ENCODE assay signal across 12 cellular contexts in genomic region chr20:34082232-34082887, GRCh38. TPM values are rescaled to one million over a fixed set of nuclear protein-coding genes. Genes with fewer than 3 reads are reported as not detected.
A peak's percentile ranks its signal among the peaks of the same experiment; 100 is the strongest.
DNase-seq lines count a peak whose midpoint lies in the region; ATAC-seq and TF ChIP-seq lines count a peak whose summit lies in the region.
"Had no signal": no experiment of that assay in that cellular context is flagged by ENCODE, and none has a peak within 500 bp of the region (broad histone marks: within the 10 kb centered on the region; RNA-seq: fewer than 3 reads in every experiment).

No MANE protein-coding gene starts in this region.

- no peak for TF ChIP-seq CTCF in left ventricle myocardium inferior (IDR thresholded peaks at IDR 0.05; ENCODE audit: borderline replicate concordance)
- no peak for TF ChIP-seq CTCF in chondrocyte (IDR thresholded peaks at IDR 0.05)
- no peak for TF ChIP-seq CTCF in upper lobe of left lung (IDR thresholded peaks at IDR 0.05)
- no peak for TF ChIP-seq CTCF in Calu3 (IDR thresholded peaks at IDR 0.05; ENCODE audit: unreplicated experiment)
- TF ChIP-seq CTCF in spleen (IDR thresholded peaks at IDR 0.05 in 8 of 11, conservative IDR thresholded peaks at IDR 0.05 in 3 of 11), result no peak

- TF ChIP-seq EP300 in upper lobe of left lung (IDR thresholded peaks at IDR 0.05), result no peak

- H3K4me3 ChIP-seq in left ventricle myocardium inferior (no peak overlapping the region), upper lobe of left lung (no peak overlapping the region), spleen (no peak overlapping the region)
- H3K4me3 ChIP-seq: SK-N-MC, smooth muscle cell, testis had no signal

- BruUV-seq in Calu3 (replicated peaks; lab: Mats Ljungman, UMichigan), result no TSS peak

- 92 to 94% methylated on average over 8 of the region's 8 CpGs for WGBS in upper lobe of left lung, 2 donors
- WGBS in spleen, 5 donors, result 93 to 96% (median 93%) methylated on average over 8 of the region's 8 CpGs

- H3K4me1 Mint-ChIP-seq in chondrocyte (ENCODE audit: low read depth) (peaks cover 22% of the 10 kb centered on the region), Calu3 (ENCODE audit: low read depth, unreplicated experiment) (peaks cover 24% of the 10 kb centered on the region)
- H3K4me1 Mint-ChIP-seq in naive thymus-derived CD8-positive, alpha-beta T cell, result peaks cover 4 to 29% (median 19%) of the 10 kb centered on the region in 4 donors

- H3K27ac ChIP-seq in left ventricle myocardium inferior (replicated peaks) (peak overlapping the region; percentile 58), upper lobe of left lung (peak overlapping the region; percentile 4 to 59 (median 20)), spleen (peak overlapping the region in 1 of 8 donors; percentile 38)
- H3K27ac ChIP-seq: SK-N-MC had no signal

- H3K27ac Mint-ChIP-seq in chondrocyte (ENCODE audit: unreplicated experiment), result peak overlapping the region; percentile 87
- peak overlapping the region in 9 of 10 donors; percentile 31 to 91 (median 71) for H3K27ac Mint-ChIP-seq in naive thymus-derived CD8-positive, alpha-beta T cell
- no peak overlapping the region for H3K27ac Mint-ChIP-seq in Calu3 (ENCODE audit: unreplicated experiment)

- H3K4me3 Mint-ChIP-seq in chondrocyte (ENCODE audit: unreplicated experiment) (no peak overlapping the region), Calu3 (ENCODE audit: low read depth, unreplicated experiment) (no peak overlapping the region)
- no peak overlapping the region for H3K4me3 Mint-ChIP-seq in naive thymus-derived CD8-positive, alpha-beta T cell

- no peaks in the 10 kb centered on the region for H3K27me3 Mint-ChIP-seq in chondrocyte (ENCODE audit: low read depth)
- H3K27me3 Mint-ChIP-seq in naive thymus-derived CD8-positive, alpha-beta T cell, result no peaks in the 10 kb centered on the region
- no peaks in the 10 kb centered on the region for H3K27me3 Mint-ChIP-seq in Calu3 (ENCODE audit: unreplicated experiment)

- H3K9me3 Mint-ChIP-seq in chondrocyte (ENCODE audit: low read depth) (no peaks in the 10 kb centered on the region), Calu3 (ENCODE audit: low read depth, unreplicated experiment) (no peaks in the 10 kb centered on the region)
- H3K9me3 Mint-ChIP-seq in naive thymus-derived CD8-positive, alpha-beta T cell, result no peaks in the 10 kb centered on the region

- peaks cover 38% of the 10 kb centered on the region for H3K4me1 ChIP-seq in left ventricle myocardium inferior
- H3K4me1 ChIP-seq in upper lobe of left lung, result peaks cover 5 to 22% (median 17%) of the 10 kb centered on the region in 4 donors
- peaks cover 0 to 12% (median 5%) of the 10 kb centered on the region in 6 donors for H3K4me1 ChIP-seq in spleen

- TF ChIP-seq POLR2A in upper lobe of left lung (IDR thresholded peaks at IDR 0.05) (no peak), spleen (IDR thresholded peaks at IDR 0.05) (no peak)

- CTCF ChIA-PET in Calu3 (lab: Charles Lee), result interaction anchor here (0.6 to 2.1 kb wide), 5 partner anchors 13 to 671 kb away, joined by 3 to 7 read pairs (median 3); partner anchors contain the start of gene RALY

- ATAC-seq in left ventricle myocardium superior, result no peak
- no peak for ATAC-seq in naive thymus-derived CD8-positive, alpha-beta T cell
- ATAC-seq in upper lobe of left lung (ENCODE audit: low FRiP score in 2 of 2), result no peak

- no peak for DNase-seq in left ventricle myocardium inferior
- no peak for DNase-seq in left ventricle myocardium superior
- no peak for DNase-seq in chondrocyte (ENCODE audit: low spot score)
- DNase-seq in naive thymus-derived CD8-positive, alpha-beta T cell, result no peak
- no peak for DNase-seq in upper lobe of left lung
- no peak for DNase-seq in Calu3
- no peak for DNase-seq in spleen
- no peak for DNase-seq in NCI-H748 treated with DMSO at 0.1 percent for 48 hours (lab: John Stamatoyannopoulos, UW)
- DNase-seq: activated CD8-positive, alpha-beta memory T cell treated with anti-CD3 and anti-CD28 coated beads, Interleukin-2, amount 50 U/mL, for 4 hours had no signal

- H3K9me3 ChIP-seq in left ventricle myocardium inferior (replicated peaks), result no peaks in the 10 kb centered on the region
- no peaks in the 10 kb centered on the region for H3K9me3 ChIP-seq in upper lobe of left lung
- no peaks in the 10 kb centered on the region for H3K9me3 ChIP-seq in spleen
- H3K9me3 ChIP-seq: testis had no signal

- H3K36me3 ChIP-seq in left ventricle myocardium inferior (peaks cover 43% of the 10 kb centered on the region), upper lobe of left lung (peaks cover 2 to 91% (median 48%) of the 10 kb centered on the region in 4 donors), spleen (peaks cover 0 to 100% (median 80%) of the 10 kb centered on the region in 6 donors)

- POLR2A ChIA-PET in naive thymus-derived CD8-positive, alpha-beta T cell (lab: Charles Lee), result interaction anchor here (0.9 to 1.1 kb wide), 2 partner anchors 30 to 89 kb away, joined by 3 read pairs; partner anchors contain the start of gene EIF2S2

- H3K27me3 ChIP-seq in left ventricle myocardium inferior (ENCODE audit: low read depth), result no peaks in the 10 kb centered on the region
- H3K27me3 ChIP-seq in upper lobe of left lung, result no peaks in the 10 kb centered on the region
- H3K27me3 ChIP-seq in spleen (replicated peaks in 1 of 7), result no peaks in the 10 kb centered on the region
- H3K27me3 ChIP-seq: testis had no signal

- H3K36me3 Mint-ChIP-seq in chondrocyte (ENCODE audit: low read depth) (peaks cover 34% of the 10 kb centered on the region), Calu3 (ENCODE audit: insufficient read depth, unreplicated experiment) (peaks cover 62% of the 10 kb centered on the region)
- H3K36me3 Mint-ChIP-seq in naive thymus-derived CD8-positive, alpha-beta T cell, result peaks cover 0 to 83% (median 5%) of the 10 kb centered on the region in 3 donors

- intact Hi-C loops in left ventricle myocardium inferior (cut with micrococcal nuclease) (no loop called here), left ventricle myocardium superior (cut with micrococcal nuclease) (loop anchor here (5.0 kb wide), 1 partner anchor 45 kb away; no protein-coding TSS in a partner anchor), Calu3 (cut with micrococcal nuclease; ENCODE audit: unreplicated experiment) (no loop called here), spleen (cut with DNase I; ENCODE audit: low total_unique reads) (no loop called here)

RNA-seq across cellular contexts. Expression of gene EIF2S2, which starts 29.7 kb away (rescaled TPM):
- total RNA-seq in left ventricle myocardium inferior (41.0 TPM), left ventricle myocardium superior (41.1 TPM), chondrocyte (49.4 to 152 TPM (median 148 TPM) in 3 replicates), upper lobe of left lung (10 to 100 TPM; 28.3 to 76.1 (median 50.3) TPM), Calu3 (2022) (173 and 179 TPM in 2 replicates), spleen (10 to 100 TPM; 34.8 to 45.3 (median 39.9) TPM)
- 10 to 100 TPM; 61.9 to 66.5 TPM for total RNA-seq in naive thymus-derived CD8-positive, alpha-beta T cell
- 10 to 100 TPM; 17.5 to 21.6 (median 20.2) TPM for polyA plus RNA-seq in naive thymus-derived CD8-positive, alpha-beta T cell
- polyA plus RNA-seq in spleen, result 10 to 100 TPM; 30.0 to 40.9 (median 37.1) TPM
